Comparison of ENCODE assay signal across 17 cellular contexts in genomic region chr2:170143045-170143717, GRCh38.
"Had no signal": no experiment of that assay in that cellular context is flagged by ENCODE, and none has a peak within 500 bp of the region (broad histone marks: within the 10 kb centered on the region; RNA-seq: fewer than 3 reads in every experiment).

No MANE protein-coding gene starts in this region.

- H3K4me3 ChIP-seq: breast epithelium, lung, thyroid gland had no signal

- H3K27me3 ChIP-seq: breast epithelium, neutrophil, thyroid gland had no signal

- FAIRE-seq: islet of Langerhans, urothelium cell line had no signal

- DNase-seq: activated CD4-positive, alpha-beta T cell treated with anti-CD3 and anti-CD28 coated beads, Interleukin-2, amount 10 ng/mL, durations not matched to agents 7 days and 5 days; activated CD8-positive, alpha-beta memory T cell treated with anti-CD3 and anti-CD28 coated beads, Interleukin-2, amount 50 U/mL, for 48 hours; activated gamma-delta T cell treated with Interleukin-2 at 50 U/mL for 16 hours; activated naive CD8-positive, alpha-beta T cell treated with anti-CD3 and anti-CD28 coated beads, Interleukin-2, amount 10 ng/mL, durations not matched to agents 7 days and 5 days; anterior cingulate cortex; cerebellar nuclear complex; effector memory CD8-positive, alpha-beta T cell; stimulated activated CD4-positive, alpha-beta T cell treated with anti-CD3 and anti-CD28 coated beads, Interleukin-12 subunit alpha, Interleukin-12 subunit beta, amount 100 ng/mL, for 4 hours; stimulated activated CD4-positive, alpha-beta T cell treated with anti-CD3 and anti-CD28 coated beads, Interleukin-2, amount 100 ng/mL, for 24 hours; T-helper 17 cell; thyroid gland had no signal

- H3K9me3 ChIP-seq: breast epithelium, neutrophil, thyroid gland had no signal

- H3K36me3 ChIP-seq: breast epithelium, neutrophil, thyroid gland had no signal

- H3K27ac ChIP-seq: breast epithelium, epithelial cell of prostate, neutrophil, thyroid gland had no signal

- H3K4me1 ChIP-seq: breast epithelium had no signal
